20 cellular contexts compared by ENCODE assay signal in genomic region chr12:28440209-28440608, GRCh38.
DNase-seq lines count a peak whose midpoint lies in the region; ATAC-seq lines count a peak whose summit lies in the region.
"Had no signal": no experiment of that assay in that cellular context is flagged by ENCODE, and none has a peak within 500 bp of the region (broad histone marks: within the 10 kb centered on the region; RNA-seq: fewer than 3 reads in every experiment).

No MANE protein-coding gene starts in this region.

- no peak for ATAC-seq in Right ventricle myocardium superior (ENCODE audit: poor library complexity)

- intact Hi-C loops in Right ventricle myocardium superior (cut with DNase I), result no loop called here

- DNase-seq in NCI-H146 (lab: John Stamatoyannopoulos, UW), result peak; percentile 35
- DNase-seq in NCI-H146 treated with DMSO at 0.1 percent for 48 hours (lab: John Stamatoyannopoulos, UW; ENCODE audit: unreplicated experiment), result no peak
- DNase-seq in HT-29 (ENCODE audit: low spot score), result peak; percentile 37
- peak; percentile 16 for DNase-seq in amniotic epithelial cell (ENCODE audit: low read depth)
- peak; percentile 40 for DNase-seq in left kidney (ENCODE audit: low read depth, low spot score)
- DNase-seq in occipital lobe (lab: John Stamatoyannopoulos, UW), result no peak
- DNase-seq in Right ventricle myocardium superior, result no peak
- DNase-seq in NCI-H187 treated with DMSO at 0.1 percent for 48 hours (lab: John Stamatoyannopoulos, UW), result no peak
- DNase-seq: 8988T; CD4-positive, alpha-beta memory T cell; DMS153; H7; HFFc6; KBM-7; MM.1S; NCI-H1092 treated with DMSO at 0.1 percent for 48 hours; NCI-H446 treated with DMSO at 0.1 percent for 48 hours; NCI-H774; Peyer's patch; T-helper 1 cell had no signal

Comparison
In these comparisons a context has a peak if more than half of its experiments do, and no peak if none do; other contexts are left out.
1. DNase-seq: peak in NCI-H146 (single experiment), HT-29 (single experiment), amniotic epithelial cell (single experiment) and left kidney (single experiment); none in NCI-H146 treated with DMSO at 0.1 percent for 48 hours (single experiment), occipital lobe (single experiment), Right ventricle myocardium superior (single experiment) and NCI-H187 treated with DMSO at 0.1 percent for 48 hours (single experiment).